In genomic region chr4:157258165-157258564, GRCh38 we compare ENCODE assay signal across 7 cellular contexts. TPM values are rescaled to one million over a fixed set of nuclear protein-coding genes. Genes with fewer than 3 reads are reported as not detected.
"Had no signal": no experiment of that assay in that cellular context is flagged by ENCODE, and none has a peak within 500 bp of the region (broad histone marks: within the 10 kb centered on the region; RNA-seq: fewer than 3 reads in every experiment).

No MANE protein-coding gene starts in this region.

RNA-seq across cellular contexts. Expression of gene GRIA2, which starts 37.6 kb away (rescaled TPM):
- total RNA-seq: HT-29; LHCN-M2; MCF 10A; NCI-H460; Right ventricle myocardium superior; SJSA1; T-helper 1 cell treated with Interleukin-12 subunit alpha and Interleukin-12 subunit beta and Interleukin-4 antibody, amounts not matched to agents 30 ng/mL and 1 ng/mL, for 36 hours had no signal
